ENCODE assay signal across 9 cellular contexts in genomic region chr11:123511037-123511870, GRCh38.
DNase-seq lines count a peak whose midpoint lies in the region; ATAC-seq and TF ChIP-seq lines count a peak whose summit lies in the region.
"Had no signal": no experiment of that assay in that cellular context is flagged by ENCODE, and none has a peak within 500 bp of the region (broad histone marks: within the 10 kb centered on the region; RNA-seq: fewer than 3 reads in every experiment).

No MANE protein-coding gene starts in this region.

- no peak overlapping the region for H3K27ac ChIP-seq in endodermal cell (ENCODE audit: low read depth, low read length)

- no peak overlapping the region for H3K4me3 ChIP-seq in endodermal cell (ENCODE audit: low read length)

- ATAC-seq in GM19463 (IDR thresholded peaks at IDR 0.05; ENCODE audit: unreplicated experiment) = peak; percentile 93

- H3K9me3 Mint-ChIP-seq in endodermal cell = no peaks in the 10 kb centered on the region
- H3K9me3 Mint-ChIP-seq in mesothelial cell of epicardium = no peaks in the 10 kb centered on the region
- H3K9me3 Mint-ChIP-seq: dendritic cell treated with granulocyte-macrophage colony-stimulating factor and Interleukin-4, amounts not matched to agents 40 ng/mL and 50 ng/mL, for 4 days had no signal

- H3K27ac Mint-ChIP-seq in endodermal cell (no peak overlapping the region), mesothelial cell of epicardium (peak overlapping the region; percentile 45)
- H3K27ac Mint-ChIP-seq: dendritic cell treated with granulocyte-macrophage colony-stimulating factor and Interleukin-4, amounts not matched to agents 40 ng/mL and 50 ng/mL, for 4 days had no signal

- no peak overlapping the region for H3K9ac ChIP-seq in endodermal cell (ENCODE audit: extremely low read depth, low read length, poor library complexity, severe bottlenecking)

- H3K27me3 Mint-ChIP-seq in endodermal cell (ENCODE audit: insufficient read depth) (no peaks in the 10 kb centered on the region), mesothelial cell of epicardium (ENCODE audit: low read depth) (peaks cover 2% of the 10 kb centered on the region)
- H3K27me3 Mint-ChIP-seq: dendritic cell treated with granulocyte-macrophage colony-stimulating factor and Interleukin-4, amounts not matched to agents 40 ng/mL and 50 ng/mL, for 4 days had no signal

- H3K36me3 ChIP-seq in endodermal cell (ENCODE audit: control insufficient read depth, insufficient read depth, low read length) = peaks cover 9% of the 10 kb centered on the region

- DNase-seq in CMK (ENCODE audit: low read depth) = peak; percentile 30
- peak; percentile 90 for DNase-seq in HPDE6-E6E7 (ENCODE audit: extremely low spot score)
- DNase-seq in NOMO-1 (lab: John Stamatoyannopoulos, UW; ENCODE audit: unreplicated experiment in 2 of 2) = peak; percentile 62 to 72
- DNase-seq in activated CD8-positive, alpha-beta memory T cell treated with anti-CD3 and anti-CD28 coated beads for 4 hours (ENCODE audit: low read depth in 2 of 2) = peak; percentile 13 to 22
- DNase-seq in endodermal cell = peak; percentile 98
- DNase-seq in mesothelial cell of epicardium (ENCODE audit: low spot score in 2 of 2, unreplicated experiment in 2 of 2) = peak; percentile 82 to 89
- peak; percentile 43 for DNase-seq in stimulated activated CD8-positive, alpha-beta memory T cell treated with anti-CD3 and anti-CD28 coated beads, Interleukin-4, amount 100 ng/mL, for 24 hours (ENCODE audit: low read depth)

- no peaks in the 10 kb centered on the region for H3K4me1 ChIP-seq in endodermal cell (ENCODE audit: control insufficient read depth, insufficient read depth, low read length)

- TF ChIP-seq CTCF in endodermal cell (conservative IDR thresholded peaks at IDR 0.05) = peak; percentile 98
- TF ChIP-seq CTCF in mesothelial cell of epicardium (IDR thresholded peaks at IDR 0.05; ENCODE audit: unreplicated experiment) = peak; percentile 82

- H3K4me1 Mint-ChIP-seq in endodermal cell = peaks cover 3% of the 10 kb centered on the region
- H3K4me1 Mint-ChIP-seq in mesothelial cell of epicardium = peaks cover 24% of the 10 kb centered on the region

- no peaks in the 10 kb centered on the region for H3K9me3 ChIP-seq in endodermal cell (ENCODE audit: control insufficient read depth, low read length)

- WGBS in endodermal cell (ENCODE audit: insufficient coverage in 1 of 2, insufficient read length in 1 of 2), 2 experiments = 20 to 21% methylated on average over 5 to 14 of the region's 14 CpGs

- no peaks in the 10 kb centered on the region for H3K27me3 ChIP-seq in endodermal cell (ENCODE audit: control insufficient read depth, insufficient read depth, low read length, poor library complexity, severe bottlenecking)

- H3K36me3 Mint-ChIP-seq in endodermal cell (ENCODE audit: low read depth) (no peaks in the 10 kb centered on the region), mesothelial cell of epicardium (no peaks in the 10 kb centered on the region)

- H3K4me3 Mint-ChIP-seq in endodermal cell = no peak overlapping the region
- peak overlapping the region; percentile 6 for H3K4me3 Mint-ChIP-seq in mesothelial cell of epicardium
- H3K4me3 Mint-ChIP-seq: dendritic cell treated with granulocyte-macrophage colony-stimulating factor and Interleukin-4, amounts not matched to agents 40 ng/mL and 50 ng/mL, for 4 days had no signal

Comparison
In these comparisons a context has a peak if more than half of its experiments do, and no peak if none do; other contexts are left out.
1. DNase-seq: peak in every context shown above with its lines; median percentile 98 in endodermal cell; 90 in HPDE6-E6E7; 86 in mesothelial cell of epicardium; 67 in NOMO-1; 43 in stimulated activated CD8-positive, alpha-beta memory T cell treated with anti-CD3 and anti-CD28 coated beads, Interleukin-4, amount 100 ng/mL, for 24 hours; 30 in CMK; 18 in activated CD8-positive, alpha-beta memory T cell treated with anti-CD3 and anti-CD28 coated beads for 4 hours.